ENCODE assay signal across 8 cellular contexts in genomic region chr2:118032169-118033013, GRCh38. TPM values are rescaled to one million over a fixed set of nuclear protein-coding genes. Genes with fewer than 3 reads are reported as not detected.
A peak's percentile ranks its signal among the peaks of the same experiment; 100 is the strongest.
DNase-seq lines count a peak whose midpoint lies in the region; FAIRE-seq and TF ChIP-seq lines count a peak whose summit lies in the region.

No MANE protein-coding gene starts in this region.

- TF ChIP-seq POLR2A in endothelial cell of umbilical vein (IDR thresholded peaks at IDR 0.05; ENCODE audit: low read depth, low read length): no peak

- FAIRE-seq in endothelial cell of umbilical vein (lab: Jason Lieb, UNC): peak; percentile 79

- H3K9me3 ChIP-seq in AG04450 (ENCODE audit: control insufficient read depth, insufficient read depth, low read length) (no peaks in the 10 kb centered on the region), MM.1S (replicated peaks; ENCODE audit: insufficient read depth, low read length) (no peaks in the 10 kb centered on the region), endothelial cell of umbilical vein (replicated peaks; ENCODE audit: control insufficient read depth, insufficient read depth, low read length) (no peaks in the 10 kb centered on the region)

- no peaks in the 10 kb centered on the region for H3F3A ChIP-seq in MM.1S (ENCODE audit: insufficient read depth, low read length)

- H3K27ac Mint-ChIP-seq in HFFc6 (no peak overlapping the region), nephron progenitor cell (no peak overlapping the region)

- H3K27ac ChIP-seq in AG04450 (ENCODE audit: low read depth, low read length) (no peak overlapping the region), MM.1S (ENCODE audit: low read length) (no peak overlapping the region), endothelial cell of umbilical vein (ENCODE audit: insufficient read depth, low read depth, low read length) (no peak overlapping the region)

- H3K36me3 ChIP-seq in MM.1S (replicated peaks; ENCODE audit: insufficient read depth, low read length) (no peaks in the 10 kb centered on the region), endothelial cell of umbilical vein (ENCODE audit: control insufficient read depth in 2 of 2, extremely low read depth in 1 of 2, insufficient read depth in 2 of 2, low read length in 2 of 2) (no peaks in the 10 kb centered on the region)

- POLR2A ChIA-PET in AG04450 (lab: Yijun Ruan, JAX): no interaction called here
- POLR2A ChIA-PET in endothelial cell of umbilical vein (lab: Charles Lee): no interaction called here

- BruUV-seq in endothelial cell of umbilical vein (replicated peaks; lab: Mats Ljungman, UMichigan): no TSS peak

- H3K4me3 ChIP-seq in AG04450 (ENCODE audit: low read depth, low read length) (no peak overlapping the region), MM.1S (ENCODE audit: low read length) (no peak overlapping the region), WI38 (ENCODE audit: low read depth, low read length) (no peak overlapping the region), endothelial cell of umbilical vein (replicated peaks in 1 of 3; ENCODE audit: insufficient read depth in 1 of 3, low read depth in 1 of 3, low read length in 3 of 3) (no peak overlapping the region)

- H4K20me1 ChIP-seq in MM.1S (ENCODE audit: insufficient read depth, low read length): no peaks in the 10 kb centered on the region
- no peaks in the 10 kb centered on the region for H4K20me1 ChIP-seq in endothelial cell of umbilical vein (replicated peaks; ENCODE audit: control insufficient read depth, extremely low read depth, insufficient read depth, low read length)

- H3K4me1 ChIP-seq in MM.1S (ENCODE audit: low read length): no peaks in the 10 kb centered on the region
- no peaks in the 10 kb centered on the region for H3K4me1 ChIP-seq in endothelial cell of umbilical vein (ENCODE audit: control insufficient read depth, extremely low read depth, insufficient read depth, low read length)

- H3K36me3 Mint-ChIP-seq in HFFc6 (ENCODE audit: low read depth) (peaks cover 4% of the 10 kb centered on the region; the same call in 1 of the 2 replicates), nephron progenitor cell (ENCODE audit: low read depth) (peaks cover 9% of the 10 kb centered on the region)

- intact Hi-C loops in endothelial cell of umbilical vein (cut with micrococcal nuclease): loop anchor here (1.0 to 5.0 kb wide), 2 partner anchors 120 to 823 kb away; no protein-coding TSS in a partner anchor

- H3K27me3 Mint-ChIP-seq in HFFc6 (ENCODE audit: insufficient read depth) (peaks cover 8% of the 10 kb centered on the region), nephron progenitor cell (ENCODE audit: low read depth, poor library complexity) (peaks cover 17% of the 10 kb centered on the region)

- TF ChIP-seq CTCF in AG04450 (IDR thresholded peaks at IDR 0.05; ENCODE audit: low read depth, low read length): peak; percentile 77
- peak; percentile 80 for TF ChIP-seq CTCF in GM12872 (IDR thresholded peaks at IDR 0.05; ENCODE audit: insufficient read depth, low read depth, low read length)
- peak; percentile 93 for TF ChIP-seq CTCF in HFFc6 (IDR thresholded peaks at IDR 0.05)
- TF ChIP-seq CTCF in MM.1S (IDR thresholded peaks at IDR 0.05; ENCODE audit: low read length): peak; percentile 80
- peak; percentile 61 for TF ChIP-seq CTCF in WI38 (IDR thresholded peaks at IDR 0.05; ENCODE audit: low read depth, low read length)
- TF ChIP-seq CTCF in endothelial cell of umbilical vein (IDR thresholded peaks at IDR 0.05; ENCODE audit: extremely low read depth in 1 of 2, insufficient read depth in 1 of 2, low read depth in 1 of 2, low read length in 2 of 2): peak; percentile 65 to 72
- TF ChIP-seq CTCF in nephron progenitor cell (IDR thresholded peaks at IDR 0.05): peak; percentile 84

- H3K9ac ChIP-seq in MM.1S (ENCODE audit: low read length) (no peak overlapping the region), endothelial cell of umbilical vein (replicated peaks; ENCODE audit: extremely low read depth, insufficient read depth, low read length) (no peak overlapping the region)

- dilution Hi-C loops in endothelial cell of umbilical vein (cut with MboI; ENCODE audit: extremely low pct_ligation_motif_present, low sequenced_read_pairs): no loop called here

- no peaks in the 10 kb centered on the region for H3K9me1 ChIP-seq in endothelial cell of umbilical vein (replicated peaks; ENCODE audit: control insufficient read depth, extremely low read depth, insufficient read depth, low read length)

- CTCF ChIA-PET in AG04450 (lab: Charles Lee) (interaction anchor here (0.5 to 3.5 kb wide), 22 partner anchors 8 to 1831 kb away, joined by 3 to 36 read pairs (median 4); partner anchors contain the start of gene CCDC93), endothelial cell of umbilical vein (lab: Charles Lee) (interaction anchor here (0.6 to 3.0 kb wide), 45 partner anchors 9 to 1211 kb away, joined by 3 to 81 read pairs (median 4); partner anchors contain the start of genes CCDC93, DDX18 and EN1)

- H3K27me3 ChIP-seq in AG04450 (ENCODE audit: control insufficient read depth, insufficient read depth, low read length) (peaks cover 10% of the 10 kb centered on the region), MM.1S (replicated peaks; ENCODE audit: insufficient read depth, low read length) (no peaks in the 10 kb centered on the region), endothelial cell of umbilical vein (ENCODE audit: control insufficient read depth in 2 of 2, insufficient read depth in 2 of 2, low read length in 2 of 2) (peaks cover 2 to 7% of the 10 kb centered on the region in 2 experiments)

- no peak overlapping the region for H2AFZ ChIP-seq in MM.1S (ENCODE audit: low read length)
- H2AFZ ChIP-seq in endothelial cell of umbilical vein (ENCODE audit: low read depth, low read length): no peak overlapping the region

- DNase-seq in AG04450 (ENCODE audit: low read depth, low spot score): no peak
- peak; percentile 27 for DNase-seq in HFFc6
- peak; percentile 35 for DNase-seq in MM.1S
- DNase-seq in endothelial cell of umbilical vein (ENCODE audit: low read depth, low spot score): peak; percentile 36
- DNase-seq in nephron progenitor cell: peak; percentile 49
- no peak for DNase-seq in foreskin melanocyte

- H3K4me2 ChIP-seq in MM.1S (ENCODE audit: low read depth, low read length): no peak overlapping the region
- H3K4me2 ChIP-seq in endothelial cell of umbilical vein (ENCODE audit: insufficient read depth, low read length): no peak overlapping the region

- no peaks in the 10 kb centered on the region for H3K79me2 ChIP-seq in MM.1S (ENCODE audit: low read length)
- H3K79me2 ChIP-seq in endothelial cell of umbilical vein (ENCODE audit: control insufficient read depth, insufficient read depth, low read length): no peaks in the 10 kb centered on the region

- H3K4me3 Mint-ChIP-seq in HFFc6: no peak overlapping the region
- H3K4me3 Mint-ChIP-seq in nephron progenitor cell: no peak overlapping the region

- peaks cover 8% of the 10 kb centered on the region for H3K9me3 Mint-ChIP-seq in HFFc6
- peaks cover 24% of the 10 kb centered on the region for H3K9me3 Mint-ChIP-seq in nephron progenitor cell

- no peaks in the 10 kb centered on the region for H3K4me1 Mint-ChIP-seq in HFFc6 (ENCODE audit: low read depth)
- no peaks in the 10 kb centered on the region for H3K4me1 Mint-ChIP-seq in nephron progenitor cell

- no peaks in the 10 kb centered on the region for H3K9me2 ChIP-seq in MM.1S (replicated peaks; ENCODE audit: insufficient read depth, low read length)

TF ChIP-seq in endothelial cell of umbilical vein, 7 proteins besides CTCF, POLR2A, EP300 and RAD21:
- no peak for TF ChIP-seq JUN (IDR thresholded peaks at IDR 0.05; ENCODE audit: borderline replicate concordance, insufficient read depth, insufficient read length, low read depth)
- TF ChIP-seq EZH2 (IDR thresholded peaks at IDR 0.05; ENCODE audit: borderline replicate concordance, low read depth, low read length, severe bottlenecking): no peak
- no peak for TF ChIP-seq GATA2 (IDR thresholded peaks at IDR 0.05; ENCODE audit: insufficient read depth, insufficient read length, low read depth, low read length)
- TF ChIP-seq, protein P1, sequence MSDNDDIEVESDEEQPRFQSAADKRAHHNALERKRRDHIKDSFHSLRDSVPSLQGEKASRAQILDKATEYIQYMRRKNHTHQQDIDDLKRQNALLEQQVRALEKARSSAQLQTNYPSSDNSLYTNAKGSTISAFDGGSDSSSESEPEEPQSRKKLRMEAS (IDR thresholded peaks at IDR 0.05; ENCODE audit: insufficient read depth, insufficient read length): no peak
- TF ChIP-seq POLR2AphosphoS5 (IDR thresholded peaks at IDR 0.05; ENCODE audit: insufficient read depth, low read depth, low read length): no peak
- no peak for TF ChIP-seq FOS (IDR thresholded peaks at IDR 0.05; ENCODE audit: borderline replicate concordance, insufficient read depth, low read length)
- TF ChIP-seq MYC (IDR thresholded peaks at IDR 0.05; ENCODE audit: low read depth, low read length): no peak

RNA-seq across cellular contexts. Expression of gene CCDC93, which starts 18.5 kb away (rescaled TPM):
- polyA plus RNA-seq in AG04450 (2011; rRNA removed) (17.7 and 19.9 TPM in 2 replicates), endothelial cell of umbilical vein (9.7 and 13.8 TPM in 2 replicates)
- 19.9 and 24.8 TPM in 2 replicates for polyA minus RNA-seq in AG04450 (2011; rRNA and poly(A)+ RNA removed)
- total RNA-seq in HFFc6 (2021; fragmentation: NEBNext Ultra II Directional; extraction: Animal tissue kit (Norgen Biotek cat#: 25700)): 10 to 100 TPM; 13.4 to 17.2 (median 14.4) TPM
- total RNA-seq in endothelial cell of umbilical vein: 29.3 and 35.1 TPM in 2 replicates
- 9.0 and 10.0 TPM in 2 replicates for polyA plus RNA-seq in endothelial cell of umbilical vein (2011; cell fraction: cytosol; rRNA removed)
- 90.8 and 108 TPM in 2 replicates for polyA plus RNA-seq in endothelial cell of umbilical vein (2011; cell fraction: nucleus; rRNA removed)
- 22.7 and 24.7 TPM in 2 replicates for polyA plus RNA-seq in endothelial cell of umbilical vein (2012)
- 27.0 and 33.9 TPM in 2 replicates for polyA minus RNA-seq in endothelial cell of umbilical vein
- 6.5 TPM for polyA minus RNA-seq in endothelial cell of umbilical vein (2011; cell fraction: cytosol; rRNA and poly(A)+ RNA removed)
- 55.8 and 76.9 TPM in 2 replicates for polyA minus RNA-seq in endothelial cell of umbilical vein (2011; cell fraction: nucleus; rRNA and poly(A)+ RNA removed)

RNA-seq across cellular contexts. Expression of gene INSIG2, which starts 55.9 kb away (rescaled TPM):
- 12.8 and 19.3 TPM in 2 replicates for polyA plus RNA-seq in AG04450 (2011; rRNA removed)
- polyA minus RNA-seq in AG04450 (2011; rRNA and poly(A)+ RNA removed): 5.9 and 8.6 TPM in 2 replicates
- 10 to 100 TPM in 4 of 6 experiments, 1 to 10 TPM in 2; 9.6 to 12.2 (median 10.1) TPM for total RNA-seq in HFFc6 (2021; fragmentation: NEBNext Ultra II Directional; extraction: Animal tissue kit (Norgen Biotek cat#: 25700))
- total RNA-seq in endothelial cell of umbilical vein: 19.7 and 26.9 TPM in 2 replicates
- 17.5 and 24.1 TPM in 2 replicates for polyA plus RNA-seq in endothelial cell of umbilical vein
- polyA plus RNA-seq in endothelial cell of umbilical vein (2011; cell fraction: cytosol; rRNA removed): 14.4 and 15.8 TPM in 2 replicates
- 16.7 and 24.8 TPM in 2 replicates for polyA plus RNA-seq in endothelial cell of umbilical vein (2011; cell fraction: nucleus; rRNA removed)
- polyA plus RNA-seq in endothelial cell of umbilical vein (2012): 25.6 and 37.8 TPM in 2 replicates
- polyA minus RNA-seq in endothelial cell of umbilical vein: 23.5 and 25.5 TPM in 2 replicates
- 1.9 TPM for polyA minus RNA-seq in endothelial cell of umbilical vein (2011; cell fraction: cytosol; rRNA and poly(A)+ RNA removed)
- 11.6 and 19.1 TPM in 2 replicates for polyA minus RNA-seq in endothelial cell of umbilical vein (2011; cell fraction: nucleus; rRNA and poly(A)+ RNA removed)

Comparison
In these comparisons a context has a peak if more than half of its experiments do, and no peak if none do; other contexts are left out.
1. DNase-seq: peak in HFFc6 (single experiment), MM.1S (single experiment), endothelial cell of umbilical vein (single experiment) and nephron progenitor cell (single experiment); none in AG04450 (single experiment) and foreskin melanocyte (single experiment).
2. Peak in every context shown above with its lines, with median percentiles within 50 percentile points of each other: CTCF ChIP-seq.